ENCODE assay signal across 1 cellular context in the genomic region with DNA sequence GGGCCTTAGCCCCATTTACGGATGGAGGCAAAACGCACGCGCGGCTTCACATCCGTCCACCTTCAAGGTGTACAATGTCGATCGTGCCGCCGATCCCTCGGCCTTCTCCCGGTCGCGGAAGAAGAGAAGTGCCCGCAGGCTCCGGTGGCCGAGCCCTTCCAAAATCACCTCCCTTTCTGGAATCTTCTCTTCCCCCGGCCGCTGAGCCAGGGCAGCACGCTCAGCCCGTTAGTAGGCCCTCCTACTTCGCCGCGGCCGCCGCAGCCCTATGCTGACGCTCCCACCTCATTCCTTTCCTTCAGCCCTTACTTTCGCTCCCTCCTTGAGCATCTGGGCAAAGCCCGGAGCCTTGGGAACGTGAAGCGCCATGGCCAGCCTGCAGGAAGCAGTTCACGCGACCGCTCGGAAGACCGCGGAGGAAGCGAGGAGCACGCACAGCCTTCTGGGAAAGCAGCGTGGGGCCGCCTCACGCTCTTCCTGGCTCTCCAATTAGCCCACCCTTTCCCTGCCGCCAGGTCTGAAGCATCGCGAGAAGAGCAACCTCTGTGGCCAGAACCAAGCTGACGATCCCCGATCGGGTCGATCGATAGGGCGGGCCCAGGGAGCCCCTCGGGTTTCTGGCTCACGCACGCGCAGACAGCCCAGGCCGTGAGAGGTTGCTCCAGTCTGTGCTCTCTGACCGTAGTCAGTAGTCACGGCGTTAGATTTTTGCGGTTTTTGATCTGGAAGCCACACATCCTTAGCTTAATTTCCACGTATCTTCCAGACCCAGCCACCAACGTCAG.
TF ChIP-seq lines count a peak whose summit lies in the region.

A gene with protein sequence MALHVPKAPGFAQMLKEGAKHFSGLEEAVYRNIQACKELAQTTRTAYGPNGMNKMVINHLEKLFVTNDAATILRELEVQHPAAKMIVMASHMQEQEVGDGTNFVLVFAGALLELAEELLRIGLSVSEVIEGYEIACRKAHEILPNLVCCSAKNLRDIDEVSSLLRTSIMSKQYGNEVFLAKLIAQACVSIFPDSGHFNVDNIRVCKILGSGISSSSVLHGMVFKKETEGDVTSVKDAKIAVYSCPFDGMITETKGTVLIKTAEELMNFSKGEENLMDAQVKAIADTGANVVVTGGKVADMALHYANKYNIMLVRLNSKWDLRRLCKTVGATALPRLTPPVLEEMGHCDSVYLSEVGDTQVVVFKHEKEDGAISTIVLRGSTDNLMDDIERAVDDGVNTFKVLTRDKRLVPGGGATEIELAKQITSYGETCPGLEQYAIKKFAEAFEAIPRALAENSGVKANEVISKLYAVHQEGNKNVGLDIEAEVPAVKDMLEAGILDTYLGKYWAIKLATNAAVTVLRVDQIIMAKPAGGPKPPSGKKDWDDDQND (minus strand): TSS at position 427 of the 785 bp plus-strand sequence. CDS start 58 bp downstream, at position 369.

TF ChIP-seq in HepG2, 621 proteins besides CTCF, POLR2A, EP300 and RAD21 (continued from another document):
- TF ChIP-seq, protein P1, sequence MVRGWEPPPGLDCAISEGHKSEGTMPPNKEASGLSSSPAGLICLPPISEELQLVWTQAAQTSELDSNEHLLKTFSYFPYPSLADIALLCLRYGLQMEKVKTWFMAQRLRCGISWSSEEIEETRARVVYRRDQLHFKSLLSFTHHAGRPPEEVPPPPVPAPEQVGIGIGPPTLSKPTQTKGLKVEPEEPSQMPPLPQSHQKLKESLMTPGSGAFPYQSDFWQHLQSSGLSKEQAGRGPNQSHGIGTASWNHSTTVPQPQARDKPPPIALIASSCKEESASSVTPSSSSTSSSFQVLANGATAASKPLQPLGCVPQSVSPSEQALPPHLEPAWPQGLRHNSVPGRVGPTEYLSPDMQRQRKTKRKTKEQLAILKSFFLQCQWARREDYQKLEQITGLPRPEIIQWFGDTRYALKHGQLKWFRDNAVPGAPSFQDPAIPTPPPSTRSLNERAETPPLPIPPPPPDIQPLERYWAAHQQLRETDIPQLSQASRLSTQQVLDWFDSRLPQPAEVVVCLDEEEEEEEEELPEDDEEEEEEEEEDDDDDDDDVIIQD (CRISPR knock-in tag; IDR thresholded peaks at IDR 0.05; ENCODE audit: low read depth): peak; percentile 82
- TF ChIP-seq ZNF382 (CRISPR knock-in tag; IDR thresholded peaks at IDR 0.05; ENCODE audit: borderline replicate concordance): no peak
- no peak for TF ChIP-seq SRSF4 (IDR thresholded peaks at IDR 0.05; ENCODE audit: low read depth, low read length, poor library complexity, severe bottlenecking)
- peak; percentile 61 for TF ChIP-seq BORCS8-MEF2B (CRISPR knock-in tag; IDR thresholded peaks at IDR 0.05)
- peak; percentile 71; the same call in 1 of the 2 replicates for TF ChIP-seq ZNF691 (CRISPR knock-in tag; IDR thresholded peaks at IDR 0.05; ENCODE audit: borderline replicate concordance, low read depth)
- TF ChIP-seq, protein P2, sequence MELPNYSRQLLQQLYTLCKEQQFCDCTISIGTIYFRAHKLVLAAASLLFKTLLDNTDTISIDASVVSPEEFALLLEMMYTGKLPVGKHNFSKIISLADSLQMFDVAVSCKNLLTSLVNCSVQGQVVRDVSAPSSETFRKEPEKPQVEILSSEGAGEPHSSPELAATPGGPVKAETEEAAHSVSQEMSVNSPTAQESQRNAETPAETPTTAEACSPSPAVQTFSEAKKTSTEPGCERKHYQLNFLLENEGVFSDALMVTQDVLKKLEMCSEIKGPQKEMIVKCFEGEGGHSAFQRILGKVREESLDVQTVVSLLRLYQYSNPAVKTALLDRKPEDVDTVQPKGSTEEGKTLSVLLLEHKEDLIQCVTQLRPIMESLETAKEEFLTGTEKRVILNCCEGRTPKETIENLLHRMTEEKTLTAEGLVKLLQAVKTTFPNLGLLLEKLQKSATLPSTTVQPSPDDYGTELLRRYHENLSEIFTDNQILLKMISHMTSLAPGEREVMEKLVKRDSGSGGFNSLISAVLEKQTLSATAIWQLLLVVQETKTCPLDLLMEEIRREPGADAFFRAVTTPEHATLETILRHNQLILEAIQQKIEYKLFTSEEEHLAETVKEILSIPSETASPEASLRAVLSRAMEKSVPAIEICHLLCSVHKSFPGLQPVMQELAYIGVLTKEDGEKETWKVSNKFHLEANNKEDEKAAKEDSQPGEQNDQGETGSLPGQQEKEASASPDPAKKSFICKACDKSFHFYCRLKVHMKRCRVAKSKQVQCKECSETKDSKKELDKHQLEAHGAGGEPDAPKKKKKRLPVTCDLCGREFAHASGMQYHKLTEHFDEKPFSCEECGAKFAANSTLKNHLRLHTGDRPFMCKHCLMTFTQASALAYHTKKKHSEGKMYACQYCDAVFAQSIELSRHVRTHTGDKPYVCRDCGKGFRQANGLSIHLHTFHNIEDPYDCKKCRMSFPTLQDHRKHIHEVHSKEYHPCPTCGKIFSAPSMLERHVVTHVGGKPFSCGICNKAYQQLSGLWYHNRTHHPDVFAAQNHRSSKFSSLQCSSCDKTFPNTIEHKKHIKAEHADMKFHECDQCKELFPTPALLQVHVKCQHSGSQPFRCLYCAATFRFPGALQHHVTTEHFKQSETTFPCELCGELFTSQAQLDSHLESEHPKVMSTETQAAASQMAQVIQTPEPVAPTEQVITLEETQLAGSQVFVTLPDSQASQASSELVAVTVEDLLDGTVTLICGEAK (IDR thresholded peaks at IDR 0.05): no peak
- TF ChIP-seq, protein P2 (CRISPR knock-in tag; IDR thresholded peaks at IDR 0.05): peak; percentile 72
